Comparison of ENCODE assay signal across 1 cellular context in the genomic region with DNA sequence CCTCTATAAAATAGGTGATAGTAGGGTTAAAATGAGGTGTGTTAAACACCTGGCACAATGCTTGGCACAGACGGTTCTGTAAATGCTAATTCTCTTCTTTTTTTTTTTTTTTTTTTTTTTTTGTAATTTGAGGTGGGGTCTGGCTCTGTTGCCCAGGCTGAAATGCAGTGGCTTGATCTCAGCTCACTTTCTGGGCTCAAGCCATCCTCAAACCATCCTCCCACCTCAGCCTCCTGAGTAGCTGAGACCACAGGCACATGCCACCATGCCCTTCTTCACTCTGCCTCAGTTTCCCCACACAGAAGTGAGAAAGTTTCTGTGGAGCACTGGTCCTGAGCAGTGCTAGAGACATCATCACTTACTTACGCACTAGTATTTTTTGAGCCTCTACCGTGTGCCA.
TF ChIP-seq lines count a peak whose summit lies in the region.

No MANE protein-coding gene starts in this region.

TF ChIP-seq in endothelial cell of umbilical vein, 7 proteins besides CTCF, POLR2A, EP300 and RAD21 (continued from another document):
- TF ChIP-seq, protein P1, sequence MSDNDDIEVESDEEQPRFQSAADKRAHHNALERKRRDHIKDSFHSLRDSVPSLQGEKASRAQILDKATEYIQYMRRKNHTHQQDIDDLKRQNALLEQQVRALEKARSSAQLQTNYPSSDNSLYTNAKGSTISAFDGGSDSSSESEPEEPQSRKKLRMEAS (IDR thresholded peaks at IDR 0.05; ENCODE audit: insufficient read depth, insufficient read length), result no peak
- TF ChIP-seq EZH2 (IDR thresholded peaks at IDR 0.05; ENCODE audit: borderline replicate concordance, low read depth, low read length, severe bottlenecking) (no peak), MYC (IDR thresholded peaks at IDR 0.05; ENCODE audit: low read depth, low read length) (no peak), GATA2 (IDR thresholded peaks at IDR 0.05; ENCODE audit: insufficient read depth, insufficient read length, low read depth, low read length) (no peak)
TF ChIP-seq in endothelial cell of umbilical vein: peak in this region for 0.
